Comparison of ENCODE assay signal across 19 cellular contexts in the genomic region with DNA sequence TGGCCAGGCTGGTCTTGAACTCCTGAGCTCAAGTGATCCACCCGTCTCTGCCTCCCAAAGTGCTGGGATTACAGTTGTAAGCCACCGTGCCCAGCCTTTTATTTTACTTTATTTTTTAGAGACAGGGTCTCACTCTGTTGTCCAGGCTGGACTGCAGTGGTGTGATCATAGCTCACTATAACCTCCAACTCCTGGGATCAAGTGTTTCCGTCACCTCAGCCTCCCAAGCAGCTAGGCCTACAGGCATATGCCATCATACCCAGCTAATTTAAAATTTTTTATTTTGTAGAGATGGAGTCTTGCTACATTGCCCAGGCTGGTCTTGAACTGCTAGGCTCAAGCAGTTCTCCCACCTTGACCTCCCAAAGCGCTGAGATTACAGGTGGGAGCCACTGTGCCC. TPM values are rescaled to one million over a fixed set of nuclear protein-coding genes. Genes with fewer than 3 reads are reported as not detected.
A peak's percentile ranks its signal among the peaks of the same experiment; 100 is the strongest.
DNase-seq lines count a peak whose midpoint lies in the region; ATAC-seq, FAIRE-seq and TF ChIP-seq lines count a peak whose summit lies in the region.
"Had no signal": no experiment of that assay in that cellular context is flagged by ENCODE, and none has a peak within 500 bp of the region (broad histone marks: within the 10 kb centered on the region; RNA-seq: fewer than 3 reads in every experiment).

No MANE protein-coding gene starts in this region.

- WGBS in transverse colon (ENCODE audit: low coverage in 1 of 2), 2 donors: 97 to 99% methylated on average over 4 of the region's 4 CpGs

- DNase-seq in left ventricle myocardium inferior (no peak), Right ventricle myocardium inferior (ENCODE audit: missing footprints) (no peak), kidney (peak; percentile 2), transverse colon (no peak), NCI-H524 (lab: John Stamatoyannopoulos, UW) (no peak), foreskin keratinocyte (no peak)
- DNase-seq: DMS79; KG1; NCI-H1092 treated with DMSO at 0.1 percent for 48 hours; NCI-H146; NCI-H2029; NCI-H226; NCI-H510A treated with DMSO at 0.1 percent for 48 hours; NCI-H774; NK-92 treated with Interleukin-12 subunit alpha and Interleukin-12 subunit beta, amount 100 ng/mL, for 24 hours; Peyer's patch had no signal

- H3K4me2 ChIP-seq in SU-DHL-6 (ENCODE audit: low read depth, low read length, poor library complexity, severe bottlenecking): no peak overlapping the region

- H3K4me3 ChIP-seq in left ventricle myocardium inferior: no peak overlapping the region
- H3K4me3 ChIP-seq in SU-DHL-6 (ENCODE audit: insufficient read depth, low read length, poor library complexity, severe bottlenecking): no peak overlapping the region
- H3K4me3 ChIP-seq in kidney (ENCODE audit: low read length in 2 of 2): no peak overlapping the region
- H3K4me3 ChIP-seq in transverse colon: no peak overlapping the region

- H3K79me2 ChIP-seq in SU-DHL-6 (ENCODE audit: insufficient read depth, low read length): peaks cover 31% of the 10 kb centered on the region

- H3K36me3 ChIP-seq in left ventricle myocardium inferior (peaks cover 38% of the 10 kb centered on the region), SU-DHL-6 (ENCODE audit: low read length) (no peaks in the 10 kb centered on the region; the same call in 1 of the 2 replicates), kidney (ENCODE audit: control insufficient read depth in 1 of 2, insufficient read depth in 2 of 2, low read length in 2 of 2) (peaks cover 7 to 30% of the 10 kb centered on the region in 2 donors), transverse colon (peaks cover 0 to 15% (median 5%) of the 10 kb centered on the region in 4 donors)

- H3K9ac ChIP-seq in SU-DHL-6 (ENCODE audit: low read length) (no peak overlapping the region), kidney (ENCODE audit: low read length in 2 of 2) (no peak overlapping the region)

- no peak overlapping the region for H2AFZ ChIP-seq in SU-DHL-6 (ENCODE audit: low read depth, low read length, severe bottlenecking)

- no peaks in the 10 kb centered on the region for H4K20me1 ChIP-seq in SU-DHL-6 (ENCODE audit: low read depth, low read length)

- H3K9me3 ChIP-seq in left ventricle myocardium inferior (replicated peaks) (no peaks in the 10 kb centered on the region), SU-DHL-6 (ENCODE audit: insufficient read depth, low read length) (no peaks in the 10 kb centered on the region), kidney (ENCODE audit: control insufficient read depth in 1 of 2, low read length in 2 of 2) (no peaks in the 10 kb centered on the region), transverse colon (no peaks in the 10 kb centered on the region)
- H3K9me3 ChIP-seq: Peyer's patch had no signal

- intact Hi-C loops in left ventricle myocardium inferior (cut with micrococcal nuclease): no loop called here
- intact Hi-C loops in Right ventricle myocardium inferior (cut with DNase I): loop anchor here (5.0 kb wide), 1 partner anchor 47 kb away; no protein-coding TSS in a partner anchor
- intact Hi-C loops in kidney (cut with DNase I): no loop called here
- intact Hi-C loops in transverse colon (cut with DNase I; ENCODE audit: low total_unique reads): loop anchor here (2.0 kb wide), 1 partner anchor 14 kb away; no protein-coding TSS in a partner anchor

- no peak for TF ChIP-seq EP300 in transverse colon (IDR thresholded peaks at IDR 0.05; ENCODE audit: low read depth)

- FAIRE-seq in kidney (lab: Jason Lieb, UNC): no peak
- FAIRE-seq: H54 had no signal

- TF ChIP-seq CTCF in left ventricle myocardium inferior (IDR thresholded peaks at IDR 0.05; ENCODE audit: borderline replicate concordance) (no peak), SU-DHL-6 (IDR thresholded peaks at IDR 0.05; ENCODE audit: insufficient read depth, low read length, poor library complexity, severe bottlenecking) (no peak), kidney (IDR thresholded peaks at IDR 0.05; ENCODE audit: borderline replicate concordance, extremely low read depth, insufficient read depth) (no peak), transverse colon (IDR thresholded peaks at IDR 0.05) (no peak), foreskin keratinocyte (conservative IDR thresholded peaks at IDR 0.05) (no peak)

- H3K4me1 ChIP-seq in left ventricle myocardium inferior (peaks cover 94% of the 10 kb centered on the region), kidney (ENCODE audit: control insufficient read depth in 1 of 2, insufficient read depth in 1 of 2, low read depth in 1 of 2, low read length in 2 of 2) (peaks cover 24 to 26% of the 10 kb centered on the region in 2 donors), transverse colon (peaks cover 21 to 59% (median 35%) of the 10 kb centered on the region in 4 donors), foreskin keratinocyte (peaks cover 9% of the 10 kb centered on the region)

- H3K9me2 ChIP-seq in SU-DHL-6 (replicated peaks; ENCODE audit: insufficient read depth, low read length): no peaks in the 10 kb centered on the region

- TF ChIP-seq POLR2A in transverse colon (IDR thresholded peaks at IDR 0.05): no peak

- H3F3A ChIP-seq in SU-DHL-6 (ENCODE audit: insufficient read depth): peaks cover 38% of the 10 kb centered on the region

- ATAC-seq in Right ventricle myocardium inferior (no peak), HG02938 (IDR thresholded peaks at IDR 0.05; ENCODE audit: unreplicated experiment) (no peak), foreskin keratinocyte (no peak)

- H3K27ac ChIP-seq in left ventricle myocardium inferior (replicated peaks) (peak overlapping the region; percentile 99), SU-DHL-6 (ENCODE audit: low read depth, low read length) (peak overlapping the region; percentile 85), kidney (ENCODE audit: low read depth in 2 of 2, low read length in 2 of 2) (no peak overlapping the region), transverse colon (peak overlapping the region in 3 of 4 donors; percentile 93 to 99 (median 97)), foreskin keratinocyte (no peak overlapping the region)

- H3K27me3 ChIP-seq in left ventricle myocardium inferior (ENCODE audit: low read depth) (no peaks in the 10 kb centered on the region), SU-DHL-6 (ENCODE audit: low read length) (no peaks in the 10 kb centered on the region), transverse colon (no peaks in the 10 kb centered on the region), foreskin keratinocyte (no peaks in the 10 kb centered on the region)
- H3K27me3 ChIP-seq: Peyer's patch had no signal

- in situ Hi-C loops in transverse colon (cut with MboI; ENCODE audit: low pct_ligation_motif_present in 1 of 4, low pct_unique_long_range_greater_than_20kb in 1 of 4, low sequenced_read_pairs in 3 of 4): no loop called here

RNA-seq across cellular contexts. Expression of gene TPCN1, which starts 3.7 kb away (rescaled TPM):
- 153 TPM for total RNA-seq in left ventricle myocardium inferior
- 120 TPM for total RNA-seq in Right ventricle myocardium inferior
- total RNA-seq in kidney: 93.3 TPM
- polyA plus RNA-seq in kidney (ENCODE audit: insufficient read depth, low read depth, low replicate concordance): 38.4 TPM
- total RNA-seq in transverse colon: 1,000 to 10,000 TPM in 1 of 4 donors, 100 to 1,000 TPM in 1, 10 to 100 TPM in 2; 85.1 to 1,315 (median 121) TPM
- total RNA-seq in foreskin keratinocyte: 14.3 and 15.9 TPM in 2 replicates
- 8.9 and 10.5 TPM in 2 replicates for polyA plus RNA-seq in foreskin keratinocyte

RNA-seq across cellular contexts. Expression of gene RITA1, which starts 39.4 kb away (rescaled TPM):
- total RNA-seq in left ventricle myocardium inferior (17.9 TPM), Right ventricle myocardium inferior (18.1 TPM), kidney (14.6 TPM), transverse colon (10 to 100 TPM; 17.5 to 41.5 (median 23.8) TPM), foreskin keratinocyte (24.3 and 27.0 TPM in 2 replicates)
- polyA plus RNA-seq in kidney (ENCODE audit: insufficient read depth, low read depth, low replicate concordance) (31.6 TPM), foreskin keratinocyte (26.3 and 27.2 TPM in 2 replicates)

RNA-seq across cellular contexts. Expression of gene DDX54, which starts 39.7 kb away (rescaled TPM):
- total RNA-seq in left ventricle myocardium inferior: 34.7 TPM
- total RNA-seq in Right ventricle myocardium inferior: 38.5 TPM
- total RNA-seq in kidney: 62.0 TPM
- 55.4 TPM for polyA plus RNA-seq in kidney (ENCODE audit: insufficient read depth, low read depth, low replicate concordance)
- total RNA-seq in transverse colon: 10 to 100 TPM; 60.7 to 96.1 (median 72.8) TPM
- 64.7 and 66.8 TPM in 2 replicates for total RNA-seq in foreskin keratinocyte
- 95.1 and 95.8 TPM in 2 replicates for polyA plus RNA-seq in foreskin keratinocyte

Comparison
In these comparisons a context has a peak if more than half of its experiments do, and no peak if none do; other contexts are left out.
1. intact Hi-C loops: an anchor here in Right ventricle myocardium inferior (5.0 kb wide) and transverse colon (2.0 kb wide); none called in left ventricle myocardium inferior and kidney.
2. H3K27ac ChIP-seq: peak in left ventricle myocardium inferior (single experiment), SU-DHL-6 (single experiment) and transverse colon (3 of 4); none in kidney (0 of 2) and foreskin keratinocyte (single experiment).